In the genomic region with DNA sequence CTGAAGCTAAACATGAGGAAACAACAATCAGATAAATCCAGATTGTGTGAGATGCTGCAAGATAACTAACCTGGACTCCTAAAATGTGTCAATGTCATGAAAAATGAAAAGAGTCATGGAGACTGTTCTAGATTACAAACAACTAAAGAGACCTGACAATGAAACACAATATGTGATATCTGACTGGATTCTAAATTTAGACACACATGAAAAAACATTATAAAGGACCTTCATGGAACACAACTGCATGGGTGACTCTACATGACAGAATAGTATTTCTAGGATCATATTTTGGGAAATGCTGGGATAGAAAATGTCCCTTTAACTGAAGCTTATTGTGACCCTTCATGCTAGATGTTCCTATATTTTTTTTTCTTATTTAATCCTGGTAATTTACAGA, we compare ENCODE assay signal across 25 cellular contexts.
"Had no signal": no experiment of that assay in that cellular context is flagged by ENCODE, and none has a peak within 500 bp of the region (broad histone marks: within the 10 kb centered on the region; RNA-seq: fewer than 3 reads in every experiment).

No MANE protein-coding gene starts in this region.

- H3K36me3 ChIP-seq: esophagus squamous epithelium, gastrocnemius medialis, heart right ventricle had no signal

- H3K4me3 Mint-ChIP-seq: effector memory CD8-positive, alpha-beta T cell; endodermal cell; memory B cell had no signal

- ATAC-seq: effector memory CD8-positive, alpha-beta T cell; esophagus mucosa; left colon had no signal

- H3K27ac Mint-ChIP-seq: effector memory CD8-positive, alpha-beta T cell; endodermal cell; memory B cell had no signal

- H3K4me3 ChIP-seq: coronary artery, esophagus squamous epithelium, gastrocnemius medialis, heart right ventricle, lung had no signal

- H3K36me3 Mint-ChIP-seq: memory B cell had no signal

- H3K27ac ChIP-seq: coronary artery, epithelial cell of prostate, esophagus squamous epithelium had no signal

- H3K27me3 ChIP-seq: esophagus squamous epithelium, gastrocnemius medialis, heart right ventricle had no signal

- H3K9me3 Mint-ChIP-seq: effector memory CD8-positive, alpha-beta T cell; endodermal cell; memory B cell had no signal

- H3K4me1 Mint-ChIP-seq: memory B cell had no signal

- H3K9me3 ChIP-seq: esophagus squamous epithelium, gastrocnemius medialis, heart right ventricle had no signal

- FAIRE-seq: colon, endometrium, islet of Langerhans, keratinocyte had no signal

- DNase-seq: dermis blood vessel endothelial cell; effector CD8-positive, alpha-beta T cell; effector memory CD8-positive, alpha-beta T cell; endodermal cell; erythroblast; esophagus squamous epithelium; foreskin melanocyte; glutamatergic neuron; hippocampal formation; kidney glomerular epithelial cell; mammary epithelial cell; mesendoderm; midbrain had no signal
